8 cellular contexts compared by ENCODE assay signal in genomic region chrX:149512225-149512885, GRCh38. TPM values are rescaled to one million over a fixed set of nuclear protein-coding genes. Genes with fewer than 3 reads are reported as not detected.
DNase-seq lines count a peak whose midpoint lies in the region; ATAC-seq and TF ChIP-seq lines count a peak whose summit lies in the region.

No MANE protein-coding gene starts in this region.

- H3K9ac ChIP-seq in SK-N-SH = no peak overlapping the region

- H3K4me1 ChIP-seq in SK-N-SH (ENCODE audit: control insufficient read depth in 1 of 2, insufficient read depth in 2 of 2, low read depth in 1 of 2, low read length in 1 of 2) (no peaks in the 10 kb centered on the region; a peak in 1 of 4 replicates), adrenal gland (replicated peaks in 1 of 2) (no peaks in the 10 kb centered on the region), right atrium auricular region (no peaks in the 10 kb centered on the region), spleen (peaks cover 0 to 22% (median 4%) of the 10 kb centered on the region in 6 donors)

- intact Hi-C loops in adrenal gland (cut with DNase I) = no loop called here
- intact Hi-C loops in spleen (cut with DNase I; ENCODE audit: low total_unique reads) = no loop called here

- H3K27me3 ChIP-seq in SK-N-SH (ENCODE audit: insufficient read depth) (0 out of 2 replicates have a peak, but pooled peaks cover 5% of the 10 kb centered on the region), adrenal gland (peaks cover 8% of the 10 kb centered on the region), right atrium auricular region (no peaks in the 10 kb centered on the region), spleen (replicated peaks in 1 of 7) (peaks cover 0 to 6% (median 0%) of the 10 kb centered on the region in 7 donors)

- TF ChIP-seq EP300 in Ishikawa (IDR thresholded peaks at IDR 0.05; ENCODE audit: borderline replicate concordance) = no peak
- no peak for TF ChIP-seq EP300 in SK-N-SH (IDR thresholded peaks at IDR 0.05; ENCODE audit: borderline replicate concordance in 1 of 2, low read depth in 1 of 2, low read length in 1 of 2)

- H3K4me3 ChIP-seq in SK-N-SH (ENCODE audit: low read depth in 2 of 2, low read length in 1 of 2) (no peak overlapping the region), adrenal gland (no peak overlapping the region), right atrium auricular region (no peak overlapping the region), spleen (no peak overlapping the region)

- no peaks in the 10 kb centered on the region for H3K36me3 ChIP-seq in SK-N-SH (replicated peaks in 1 of 2; ENCODE audit: control insufficient read depth in 1 of 2, insufficient read depth in 2 of 2, low read length in 1 of 2)
- H3K36me3 ChIP-seq in adrenal gland (replicated peaks in 1 of 2) = no peaks in the 10 kb centered on the region
- no peaks in the 10 kb centered on the region for H3K36me3 ChIP-seq in right atrium auricular region
- H3K36me3 ChIP-seq in spleen = no peaks in the 10 kb centered on the region

- H3K9me2 ChIP-seq in SK-N-SH = no peaks in the 10 kb centered on the region

- H3F3A ChIP-seq in SK-N-SH (replicated peaks; ENCODE audit: insufficient read depth) = no peaks in the 10 kb centered on the region

- TF ChIP-seq POLR2A in adrenal gland (IDR thresholded peaks at IDR 0.05) = no peak
- no peak for TF ChIP-seq POLR2A in spleen (IDR thresholded peaks at IDR 0.05)

- CTCF ChIA-PET in SK-N-SH (lab: Yijun Ruan, JAX) = interaction anchor here (0.5 to 3.7 kb wide), 13 partner anchors 9 to 405 kb away, joined by 3 to 25 read pairs (median 4); no protein-coding TSS in a partner anchor

- 0 out of 2 replicates have a peak overlapping the region, but pooled peaks have one; percentile 9 for H2AFZ ChIP-seq in SK-N-SH (ENCODE audit: low read depth)

- TF ChIP-seq RAD21 in Ishikawa (IDR thresholded peaks at IDR 0.05; ENCODE audit: low read depth) = peak; percentile 44; the same call in 1 of the 2 replicates
- TF ChIP-seq RAD21 in SK-N-SH (IDR thresholded peaks at IDR 0.05; ENCODE audit: low read length) = peak; percentile 62

- H3K9me3 ChIP-seq in SK-N-SH (no peaks in the 10 kb centered on the region), adrenal gland (replicated peaks in 1 of 3) (no peaks in the 10 kb centered on the region), right atrium auricular region (no peaks in the 10 kb centered on the region), spleen (no peaks in the 10 kb centered on the region)

- no peak overlapping the region for H3K27ac ChIP-seq in SK-N-SH (ENCODE audit: low read depth in 2 of 2, low read length in 1 of 2)
- H3K27ac ChIP-seq in adrenal gland = no peak overlapping the region
- H3K27ac ChIP-seq in right atrium auricular region = no peak overlapping the region
- H3K27ac ChIP-seq in spleen = peak overlapping the region in 2 of 8 donors; percentile 21 to 42

- peak; percentile 16 for DNase-seq in GF-D8 (lab: John Stamatoyannopoulos, UW)
- peak; percentile 58 for DNase-seq in SK-N-SH
- DNase-seq in adrenal gland = peak; percentile 43 to 79 (median 59)
- DNase-seq in right atrium auricular region (ENCODE audit: low spot score) = peak; percentile 67
- DNase-seq in spleen = no peak
- DNase-seq in T1000 (lab: John Stamatoyannopoulos, UW) = no peak

- 44% methylated on average over 4 of the region's 4 CpGs for WGBS in SK-N-SH (ENCODE audit: low lambda C conversion rate)
- 52 to 83% (median 63%) methylated on average over 3 to 4 of the region's 4 CpGs for WGBS in adrenal gland, 4 donors
- 62 to 83% (median 77%) methylated on average over 3 to 4 of the region's 4 CpGs for WGBS in spleen, 5 donors

- H3K79me2 ChIP-seq in SK-N-SH (ENCODE audit: insufficient read depth) = no peaks in the 10 kb centered on the region

- no peak overlapping the region for H3K4me2 ChIP-seq in SK-N-SH

- ATAC-seq in GM21619 (IDR thresholded peaks at IDR 0.05; ENCODE audit: unreplicated experiment) = peak; percentile 79

- TF ChIP-seq CTCF in SK-N-SH (IDR thresholded peaks at IDR 0.05) = peak; percentile 72
- peak; percentile 32 to 61 (median 48) for TF ChIP-seq CTCF in adrenal gland (IDR thresholded peaks at IDR 0.05)
- TF ChIP-seq CTCF in right atrium auricular region (IDR thresholded peaks at IDR 0.05) = peak; percentile 27 to 67
- peak; percentile 45 to 79 (median 65) for TF ChIP-seq CTCF in spleen (IDR thresholded peaks at IDR 0.05 in 8 of 11, conservative IDR thresholded peaks at IDR 0.05 in 3 of 11)

- POLR2A ChIA-PET in SK-N-SH (lab: Yijun Ruan, JAX) = interaction anchor here (0.8 to 1.0 kb wide), 3 partner anchors 9 to 29 kb away, joined by 3 to 5 read pairs (median 4); no protein-coding TSS in a partner anchor

- H4K20me1 ChIP-seq in SK-N-SH (ENCODE audit: insufficient read depth) = no peaks in the 10 kb centered on the region

TF ChIP-seq in Ishikawa, 13 proteins besides CTCF, POLR2A, EP300 and RAD21:
- no peak for TF ChIP-seq TEAD4 (IDR thresholded peaks at IDR 0.05)
- TF ChIP-seq CREB1 (IDR thresholded peaks at IDR 0.05; ENCODE audit: low read depth) = no peak
- no peak for TF ChIP-seq MAX (IDR thresholded peaks at IDR 0.05)
- no peak for TF ChIP-seq FOXM1 (IDR thresholded peaks at IDR 0.05; ENCODE audit: borderline replicate concordance, low read depth)
- TF ChIP-seq USF1 (IDR thresholded peaks at IDR 0.05) = no peak
- no peak for TF ChIP-seq EGR1 (IDR thresholded peaks at IDR 0.05)

TF ChIP-seq in SK-N-SH, 30 proteins besides CTCF, POLR2A, EP300 and RAD21:
- no peak for TF ChIP-seq YY1 (IDR thresholded peaks at IDR 0.05; ENCODE audit: low read depth)
- peak; percentile 55 for TF ChIP-seq SMC3 (IDR thresholded peaks at IDR 0.05; ENCODE audit: low read depth, low read length)
- no peak for TF ChIP-seq GABPA (IDR thresholded peaks at IDR 0.05; ENCODE audit: low read depth)
TF ChIP-seq in SK-N-SH: peak in this region for 1.

RNA-seq across cellular contexts. Expression of gene IDS, which starts 7.2 kb away (rescaled TPM):
- 78.4 and 103 TPM in 2 replicates for polyA plus RNA-seq in SK-N-SH (2012; rRNA removed)
- 80.5 and 85.0 TPM in 2 replicates for polyA plus RNA-seq in SK-N-SH (2012; cell fraction: cytosol; rRNA removed)
- 84.6 and 97.3 TPM in 2 replicates for polyA plus RNA-seq in SK-N-SH (2012; cell fraction: nucleus; rRNA removed)
- total RNA-seq in adrenal gland = 10 to 100 TPM; 47.7 to 79.3 (median 55.9) TPM
- 10 to 100 TPM; 19.5 to 87.6 (median 34.8) TPM for polyA plus RNA-seq in adrenal gland
- 10 to 100 TPM; 91.1 to 93.1 TPM for total RNA-seq in right atrium auricular region
- total RNA-seq in spleen = 100 to 1,000 TPM in 2 of 7 donors, 10 to 100 TPM in 5; 78.4 to 114 (median 94.2) TPM
- polyA plus RNA-seq in spleen = 10 to 100 TPM; 22.4 to 33.9 (median 24.0) TPM

RNA-seq across cellular contexts. Expression of gene EOLA1, which starts 28.5 kb away (rescaled TPM):
- polyA plus RNA-seq in SK-N-SH (2012; rRNA removed) (16.3 and 16.5 TPM in 2 replicates), adrenal gland (10 to 100 TPM; 17.8 to 29.4 (median 24.2) TPM), spleen (10 to 100 TPM; 23.8 to 32.0 (median 28.4) TPM)
- 12.3 and 12.8 TPM in 2 replicates for polyA plus RNA-seq in SK-N-SH (2012; cell fraction: cytosol; rRNA removed)
- 43.3 and 55.3 TPM in 2 replicates for polyA plus RNA-seq in SK-N-SH (2012; cell fraction: nucleus; rRNA removed)
- total RNA-seq in adrenal gland (10 to 100 TPM in 7 of 8 donors, 1 to 10 TPM in 1; 5.9 to 34.7 (median 17.6) TPM), right atrium auricular region (10 to 100 TPM; 10.8 to 14.4 TPM), spleen (10 to 100 TPM; 17.6 to 37.8 (median 24.1) TPM)

RNA-seq across cellular contexts. Expression of gene HSFX3, which starts 37.4 kb away (rescaled TPM):
- polyA plus RNA-seq in SK-N-SH (2012; rRNA removed) (not detected in 2 replicates), adrenal gland (not detected), spleen (under 1 TPM in 1 of 3 donors, not detected in 2; 0.11 TPM)
- polyA plus RNA-seq in SK-N-SH (2012; cell fraction: cytosol; rRNA removed) = not detected in 2 replicates
- polyA plus RNA-seq in SK-N-SH (2012; cell fraction: nucleus; rRNA removed) = not detected in 2 replicates
- total RNA-seq in adrenal gland (not detected), right atrium auricular region (not detected), spleen (not detected)

Comparison
In these comparisons a context has a peak if more than half of its experiments do, and no peak if none do; other contexts are left out.
1. DNase-seq: peak in GF-D8 (single experiment), SK-N-SH (single experiment), adrenal gland (7 of 7) and right atrium auricular region (single experiment); none in spleen (single experiment) and T1000 (single experiment).
2. Peak in every context shown above with its lines, with median percentiles within 50 percentile points of each other: CTCF ChIP-seq.